Comparison of ENCODE assay signal across 1 cellular context in the genomic region with DNA sequence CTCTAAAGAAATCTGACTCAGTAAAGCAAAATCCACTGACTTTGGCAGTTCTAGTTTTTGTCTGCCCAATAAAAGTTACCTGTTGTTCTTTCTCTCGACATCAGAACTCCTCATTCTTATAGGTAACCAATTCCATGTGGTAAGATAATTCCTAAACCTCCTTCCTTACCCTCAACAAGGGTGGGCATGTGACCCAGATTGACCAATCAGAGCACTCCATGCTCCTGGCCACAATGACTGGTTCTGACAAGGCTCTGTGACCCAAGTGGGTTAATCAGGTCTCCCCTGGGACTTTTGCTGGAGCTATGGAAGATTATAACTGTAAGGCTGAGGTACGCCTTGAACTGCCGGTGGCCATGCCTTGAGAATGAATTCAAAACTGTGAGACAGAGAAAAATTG.
TF ChIP-seq lines count a peak whose summit lies in the region.

No MANE protein-coding gene starts in this region.

TF ChIP-seq in HepG2, 621 proteins besides CTCF, POLR2A, EP300 and RAD21:
- TF ChIP-seq FOXK2 (IDR thresholded peaks at IDR 0.05) (no peak), NR1H2 (CRISPR knock-in tag; IDR thresholded peaks at IDR 0.05; ENCODE audit: borderline replicate concordance, low read depth) (no peak), SP4 (CRISPR knock-in tag; IDR thresholded peaks at IDR 0.05) (no peak), ZKSCAN5 (CRISPR knock-in tag; IDR thresholded peaks at IDR 0.05) (no peak), ELF1 (CRISPR knock-in tag; IDR thresholded peaks at IDR 0.05) (no peak), NFYC (CRISPR knock-in tag; IDR thresholded peaks at IDR 0.05) (peak; percentile 53)
